ENCODE assay signal across 30 cellular contexts in the genomic region with DNA sequence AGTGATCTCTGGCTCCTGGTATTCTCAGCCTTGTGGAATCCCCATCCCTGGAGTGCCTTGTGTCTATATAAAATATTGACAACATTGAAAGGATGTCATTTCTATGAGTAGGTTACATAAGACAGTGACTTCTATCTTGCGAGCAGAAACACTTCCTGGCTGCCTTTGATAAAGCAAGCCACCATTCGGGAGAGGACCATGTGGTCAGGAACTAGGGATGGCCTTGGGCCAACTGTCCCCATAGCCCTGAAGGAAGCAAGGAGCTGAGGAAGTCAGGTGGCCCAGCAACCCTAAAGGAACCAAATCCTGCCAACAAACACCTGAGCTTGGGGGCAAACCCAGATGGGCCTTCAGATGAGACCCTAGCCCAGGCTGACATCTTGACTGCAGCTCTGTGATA.
"Had no signal": no experiment of that assay in that cellular context is flagged by ENCODE, and none has a peak within 500 bp of the region (broad histone marks: within the 10 kb centered on the region; RNA-seq: fewer than 3 reads in every experiment).

No MANE protein-coding gene starts in this region.

- DNase-seq: activated CD4-positive, alpha-beta T cell treated with anti-CD3 and anti-CD28 coated beads, Interleukin-2, amount 10 ng/mL, durations not matched to agents 24 days and 14 days; activated CD4-positive, alpha-beta T cell treated with anti-CD3 and anti-CD28 coated beads, Interleukin-2, amount 50 U/mL, for 4 hours; activated CD8-positive, alpha-beta T cell treated with anti-CD3 and anti-CD28 coated beads for 36 hours; activated gamma-delta T cell; activated naive CD4-positive, alpha-beta T cell treated with Interleukin-2 at 50 U/mL for 16 hours; activated naive CD8-positive, alpha-beta T cell treated with anti-CD3 and anti-CD28 coated beads, Interleukin-2, amount 10 ng/mL, durations not matched to agents 7 days and 5 days; activated T-cell treated with anti-CD3 and anti-CD28 coated beads, Interleukin-2, amount 50 U/mL, for 1 hour; amygdala; body of pancreas; Karpas-422; NCI-H1105; NCI-H1417 treated with DMSO at 0.1 percent for 48 hours; NCI-H187 treated with DMSO at 0.1 percent for 48 hours; NCI-H2081; NCI-H2171 treated with DMSO at 0.1 percent for 48 hours; NCI-H2227 treated with DMSO at 0.1 percent for 48 hours; NCI-H446; NCI-H510A treated with DMSO at 0.1 percent for 48 hours; NCI-H526 treated with DMSO at 0.1 percent for 48 hours; NCI-H774; PC-3; SIG-M5; T1000 had no signal

- H3K4me3 ChIP-seq: ascending aorta, body of pancreas, breast epithelium had no signal

- H3K9me3 Mint-ChIP-seq: activated CD4-positive, alpha-beta T cell treated with anti-CD3 and anti-CD28 coated beads, Interleukin-2, amount 10 ng/mL, durations not matched to agents 24 days and 14 days; activated naive CD8-positive, alpha-beta T cell treated with anti-CD3 and anti-CD28 coated beads, Interleukin-2, amount 10 ng/mL, durations not matched to agents 7 days and 5 days had no signal

- H3K36me3 Mint-ChIP-seq: activated naive CD4-positive, alpha-beta T cell treated with anti-CD3 and anti-CD28 coated beads, Interleukin-2, amount 50 U/mL, for 24 hours; activated naive CD8-positive, alpha-beta T cell treated with anti-CD3 and anti-CD28 coated beads, Interleukin-2, amount 10 ng/mL, durations not matched to agents 7 days and 5 days had no signal

- H3K27me3 Mint-ChIP-seq: activated CD8-positive, alpha-beta T cell treated with anti-CD3 and anti-CD28 coated beads for 36 hours; activated naive CD4-positive, alpha-beta T cell treated with anti-CD3 and anti-CD28 coated beads, Interleukin-2, amount 50 U/mL, for 24 hours had no signal

- H3K27ac ChIP-seq: ascending aorta, body of pancreas, breast epithelium, RWPE1 had no signal

- H3K9me3 ChIP-seq: body of pancreas had no signal

- H3K27me3 ChIP-seq: ascending aorta, body of pancreas, breast epithelium had no signal

- H3K27ac Mint-ChIP-seq: activated CD4-positive, alpha-beta T cell treated with anti-CD3 and anti-CD28 coated beads, Interleukin-2, amount 10 ng/mL, durations not matched to agents 24 days and 14 days; activated CD8-positive, alpha-beta T cell treated with anti-CD3 and anti-CD28 coated beads for 36 hours; activated naive CD4-positive, alpha-beta T cell treated with anti-CD3 and anti-CD28 coated beads, Interleukin-2, amount 50 U/mL, for 24 hours; activated naive CD8-positive, alpha-beta T cell treated with anti-CD3 and anti-CD28 coated beads, Interleukin-2, amount 10 ng/mL, durations not matched to agents 7 days and 5 days; activated T-helper 2 cell treated with anti-CD3 and anti-CD28 coated beads, Interferon-gamma antibody, Interleukin-2, Interleukin-4, amounts not matched to agents 10 μg/mL and 5 μg/mL and 100 μg/mL, durations not matched to agents 14 hours and 24 hours and 36 hours had no signal

- H3K4me3 Mint-ChIP-seq: activated CD4-positive, alpha-beta T cell treated with anti-CD3 and anti-CD28 coated beads, Interleukin-2, amount 10 ng/mL, durations not matched to agents 24 days and 14 days; activated CD8-positive, alpha-beta T cell treated with anti-CD3 and anti-CD28 coated beads for 36 hours; activated naive CD4-positive, alpha-beta T cell treated with anti-CD3 and anti-CD28 coated beads, Interleukin-2, amount 50 U/mL, for 24 hours; activated naive CD8-positive, alpha-beta T cell treated with anti-CD3 and anti-CD28 coated beads, Interleukin-2, amount 10 ng/mL, durations not matched to agents 7 days and 5 days had no signal

- FAIRE-seq: RCC 7860, TTC549 had no signal

- H3K4me1 ChIP-seq: ascending aorta, body of pancreas, breast epithelium had no signal

- H3K36me3 ChIP-seq: ascending aorta, breast epithelium had no signal

- H3K4me1 Mint-ChIP-seq: activated naive CD4-positive, alpha-beta T cell treated with anti-CD3 and anti-CD28 coated beads, Interleukin-2, amount 50 U/mL, for 24 hours had no signal
